ENCODE assay signal across 10 cellular contexts in the genomic region with DNA sequence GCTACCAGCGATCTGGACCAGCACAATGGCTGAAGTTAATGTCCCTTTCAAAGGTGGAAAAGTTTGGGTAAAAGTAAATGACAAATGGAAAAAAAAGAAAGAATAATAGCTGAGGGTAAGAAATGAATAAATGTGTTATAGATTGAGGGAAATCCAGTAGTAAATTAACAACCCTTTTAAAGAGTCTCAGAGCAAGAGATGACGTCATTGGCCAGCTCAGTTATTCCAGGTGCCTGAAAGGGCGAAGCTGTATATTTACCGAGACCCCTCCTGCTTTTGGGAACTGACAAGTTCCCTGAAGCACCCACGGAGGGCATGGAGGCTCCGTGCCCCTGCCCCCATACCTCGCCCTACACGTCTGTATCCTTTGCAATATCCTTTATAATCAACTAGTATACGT. TPM values are rescaled to one million over a fixed set of nuclear protein-coding genes. Genes with fewer than 3 reads are reported as not detected.
"Had no signal": no experiment of that assay in that cellular context is flagged by ENCODE, and none has a peak within 500 bp of the region (broad histone marks: within the 10 kb centered on the region; RNA-seq: fewer than 3 reads in every experiment).

No MANE protein-coding gene starts in this region.

- ATAC-seq: HCT116 had no signal

- H3K4me1 ChIP-seq: HAP-1 had no signal

- H3K9me3 ChIP-seq: HAP-1 had no signal

- H3K9ac ChIP-seq: GM23248 had no signal

- H3K27ac ChIP-seq: GM23248 had no signal

- H3K36me3 ChIP-seq: HAP-1 had no signal

- DNase-seq: GM23248, GOT3, H7, KG1 had no signal

- FAIRE-seq: HTR-8/SVneo had no signal

- H3K4me3 ChIP-seq: GM23248, HAP-1 had no signal

- H2AFZ ChIP-seq: GM23248 had no signal

RNA-seq across cellular contexts. Expression of a gene that starts 40.5 kb away (rescaled TPM):
- total RNA-seq: GM23248, H4, H7, HT-29 had no signal
- polyA plus RNA-seq: IgD-negative memory B cell had no signal
